19 cellular contexts compared by ENCODE assay signal in genomic region chr1:199759268-199759724, GRCh38.
A peak's percentile ranks its signal among the peaks of the same experiment; 100 is the strongest.
DNase-seq lines count a peak whose midpoint lies in the region; ATAC-seq, FAIRE-seq and TF ChIP-seq lines count a peak whose summit lies in the region.
"Had no signal": no experiment of that assay in that cellular context is flagged by ENCODE, and none has a peak within 500 bp of the region (broad histone marks: within the 10 kb centered on the region; RNA-seq: fewer than 3 reads in every experiment).

No MANE protein-coding gene starts in this region.

- no peaks in the 10 kb centered on the region for H4K20me1 ChIP-seq in H1 (replicated peaks in 1 of 2; ENCODE audit: control insufficient read depth in 1 of 2, insufficient read depth in 2 of 2, low read length in 2 of 2)

- H3K79me1 ChIP-seq in H1 (ENCODE audit: low read depth, low read length) (no peaks in the 10 kb centered on the region), mesenchymal stem cell (replicated peaks; ENCODE audit: low read length, poor library complexity, severe bottlenecking) (no peaks in the 10 kb centered on the region)

- H3K36me3 ChIP-seq in H1 (ENCODE audit: control insufficient read depth in 2 of 4, insufficient read depth in 4 of 4, low read length in 3 of 4) = no peaks in the 10 kb centered on the region
- H3K36me3 ChIP-seq in mesenchymal stem cell (ENCODE audit: control insufficient read depth in 1 of 2, insufficient read depth in 2 of 2, low read depth in 1 of 2, low read length in 2 of 2) = no peaks in the 10 kb centered on the region
- H3K36me3 ChIP-seq: heart left ventricle, SJCRH30, WERI-Rb-1 had no signal

- no peak overlapping the region for H4K8ac ChIP-seq in H1 (ENCODE audit: extremely low read depth, insufficient read depth, low read length)
- peak overlapping the region; percentile 24 for H4K8ac ChIP-seq in mesenchymal stem cell (ENCODE audit: low read length)

- H3K4me3 ChIP-seq in H1 (ENCODE audit: extremely low read depth in 1 of 4, insufficient read depth in 2 of 4, low read depth in 3 of 4, low read length in 4 of 4) (no peak overlapping the region), mesenchymal stem cell (ENCODE audit: insufficient read depth in 1 of 2, low read depth in 1 of 2, low read length in 2 of 2) (no peak overlapping the region)
- H3K4me3 ChIP-seq: heart left ventricle, SJCRH30 had no signal

- no peak overlapping the region for H3K23ac ChIP-seq in H1 (ENCODE audit: insufficient read length)
- H3K23ac ChIP-seq in mesenchymal stem cell (ENCODE audit: low read length in 2 of 2) = no peak overlapping the region

- DNase-seq in DMS53 (lab: John Stamatoyannopoulos, UW) (peak; percentile 51), LoVo (ENCODE audit: low spot score) (peak; percentile 89), H1 (ENCODE audit: low read depth in 1 of 2, low spot score in 2 of 2) (no peak), mesenchymal stem cell (peak; percentile 26), HUDEP-2 (lab: John Stamatoyannopoulos, UW; ENCODE audit: unreplicated experiment in 76 of 76) (no peak)
- DNase-seq in stimulated activated CD8-positive, alpha-beta memory T cell treated with anti-CD3 and anti-CD28 coated beads, Interleukin-4, amount 100 ng/mL, for 48 hours = no peak
- DNase-seq: activated CD8-positive, alpha-beta memory T cell treated with anti-CD3 and anti-CD28 coated beads, Interleukin-2, amount 50 U/mL, for 48 hours; dermis blood vessel endothelial cell; DMS79; H9; heart left ventricle; NCI-H1694 treated with DMSO at 0.1 percent for 48 hours; SJCRH30; stimulated activated CD4-positive, alpha-beta T cell treated with anti-CD3 and anti-CD28 coated beads, Interleukin-1b, Interleukin-23, amount 100 ng/mL, for 48 hours; WERI-Rb-1 had no signal

- no peaks in the 10 kb centered on the region for H3K79me2 ChIP-seq in H1 (ENCODE audit: control insufficient read depth in 1 of 2, insufficient read depth in 2 of 2, low read length in 2 of 2)

- POLR2A ChIA-PET in H1 (lab: Charles Lee; ENCODE audit: partially characterized antibody) = no interaction called here

- TF ChIP-seq POLR2A in H1 (IDR thresholded peaks at IDR 0.05; ENCODE audit: control extremely low read depth in 1 of 2, low read depth in 2 of 2, low read length in 2 of 2) = no peak

- no peak overlapping the region for H4K5ac ChIP-seq in H1 (ENCODE audit: insufficient read length, low read depth, low read length)

- H2BK5ac ChIP-seq in H1 (ENCODE audit: low read depth, low read length) = no peak overlapping the region
- no peak overlapping the region for H2BK5ac ChIP-seq in mesenchymal stem cell (ENCODE audit: low read depth, low read length, poor library complexity, severe bottlenecking)

- H3K4me2 ChIP-seq in H1 (ENCODE audit: insufficient read depth in 1 of 2, low read depth in 2 of 2, low read length in 2 of 2) (no peak overlapping the region), mesenchymal stem cell (ENCODE audit: low read length, poor library complexity, severe bottlenecking) (no peak overlapping the region)

- H2BK15ac ChIP-seq in H1 (ENCODE audit: low read length) (no peak overlapping the region), mesenchymal stem cell (ENCODE audit: low read depth, poor library complexity, severe bottlenecking) (no peak overlapping the region)

- H2BK12ac ChIP-seq in H1 (ENCODE audit: low read depth, low read length) = no peak overlapping the region
- no peak overlapping the region for H2BK12ac ChIP-seq in mesenchymal stem cell (ENCODE audit: low read length in 2 of 2)

- no peak for TF ChIP-seq CTCF in H1 (IDR thresholded peaks at IDR 0.05; ENCODE audit: control extremely low read depth in 1 of 3, insufficient read depth in 1 of 3, low read depth in 1 of 3, low read length in 3 of 3)

- H2AFZ ChIP-seq in H1 (ENCODE audit: low read length) = no peak overlapping the region
- no peak overlapping the region for H2AFZ ChIP-seq in mesenchymal stem cell (ENCODE audit: low read depth, low read length)

- no peak for TF ChIP-seq RAD21 in H1 (IDR thresholded peaks at IDR 0.05 in 1 of 2, conservative IDR thresholded peaks at IDR 0.05 in 1 of 2; ENCODE audit: low read depth in 2 of 2, low read length in 2 of 2)

- no peak overlapping the region for H3K27ac ChIP-seq in H1 (ENCODE audit: low read depth, low read length)
- no peak overlapping the region for H3K27ac ChIP-seq in mesenchymal stem cell (ENCODE audit: low read length, poor library complexity, severe bottlenecking)
- H3K27ac ChIP-seq: heart left ventricle, SJCRH30, WERI-Rb-1 had no signal

- no peak overlapping the region for H3K14ac ChIP-seq in H1 (ENCODE audit: insufficient read length)
- H3K14ac ChIP-seq in mesenchymal stem cell (ENCODE audit: low read length in 2 of 2) = no peak overlapping the region

- H3K4me1 ChIP-seq in H1 (replicated peaks in 1 of 4; ENCODE audit: control insufficient read depth in 3 of 4, insufficient read depth in 4 of 4, low read length in 3 of 4) (no peaks in the 10 kb centered on the region), mesenchymal stem cell (ENCODE audit: control insufficient read depth, insufficient read depth, low read depth, low read length) (no peaks in the 10 kb centered on the region)
- H3K4me1 ChIP-seq: SJCRH30 had no signal

- H3K9me3 ChIP-seq in H1 (ENCODE audit: insufficient read depth in 2 of 2, low read depth in 1 of 2, low read length in 1 of 2) = no peaks in the 10 kb centered on the region
- no peaks in the 10 kb centered on the region for H3K9me3 ChIP-seq in mesenchymal stem cell (ENCODE audit: control insufficient read depth, low read length)
- H3K9me3 ChIP-seq: SJCRH30 had no signal

- no peak overlapping the region for H2BK20ac ChIP-seq in H1 (ENCODE audit: low read length)

- no peak for ATAC-seq in HG03460 (IDR thresholded peaks at IDR 0.05; ENCODE audit: unreplicated experiment)
- ATAC-seq in GM21526 (IDR thresholded peaks at IDR 0.05; ENCODE audit: low FRiP score, unreplicated experiment) = no peak
- ATAC-seq: heart left ventricle; stimulated activated effector memory CD8-positive, alpha-beta T cell treated with anti-CD3 and anti-CD28 coated beads, Interleukin-12 subunit alpha, Interleukin-12 subunit beta, amount 100 ng/mL, for 72 hours had no signal

- H3K27me3 ChIP-seq in H1 (replicated peaks in 1 of 4; ENCODE audit: control insufficient read depth in 3 of 4, extremely low read depth in 1 of 4, insufficient read depth in 3 of 4, low read length in 3 of 4) = no peaks in the 10 kb centered on the region
- peaks cover 0 to 3% of the 10 kb centered on the region in 2 experiments for H3K27me3 ChIP-seq in mesenchymal stem cell (ENCODE audit: control insufficient read depth in 1 of 2, insufficient read depth in 1 of 2, low read length in 2 of 2)
- H3K27me3 ChIP-seq: heart left ventricle, SJCRH30 had no signal

- FAIRE-seq in H1 (lab: Jason Lieb, UNC) = no peak
- FAIRE-seq: GM19239 had no signal

- H3K18ac ChIP-seq in H1 (ENCODE audit: extremely low read depth, low read length) (no peak overlapping the region), mesenchymal stem cell (ENCODE audit: low read depth in 1 of 2, low read length in 2 of 2) (no peak overlapping the region)

- H3K23me2 ChIP-seq in H1 (ENCODE audit: low read depth, low read length) = no peaks in the 10 kb centered on the region

- H3K4ac ChIP-seq in H1 (replicated peaks; ENCODE audit: insufficient read length, low read depth, low read length) (no peak overlapping the region), mesenchymal stem cell (ENCODE audit: low read depth in 1 of 2, low read length in 2 of 2) (no peak overlapping the region)

- 72% methylated on average over 3 of the region's 3 CpGs; no CpG with 5 or more reads in 1 of the 2 experiments for WGBS in H1 (ENCODE audit: extremely low coverage in 1 of 2, insufficient coverage in 1 of 2, insufficient read length in 1 of 2, insufficient replicate concordance in 2 of 2, low coverage in 1 of 2, low lambda C conversion rate in 2 of 2, missing lambda C conversion rate in 1 of 2), 2 experiments
- WGBS in mesenchymal stem cell = 58% methylated on average over 3 of the region's 3 CpGs

- H3K9ac ChIP-seq in H1 (replicated peaks in 1 of 4; ENCODE audit: extremely low read depth in 1 of 4, low read depth in 3 of 4, low read length in 3 of 4) (no peak overlapping the region), mesenchymal stem cell (ENCODE audit: low read length) (no peak overlapping the region)

- CTCF ChIA-PET in H1 (lab: Charles Lee; ENCODE audit: partially characterized antibody) = interaction anchor here (0.9 kb wide), 1 partner anchor 9 kb away, joined by 3 read pairs; no protein-coding TSS in a partner anchor

- no peak for TF ChIP-seq EP300 in H1 (IDR thresholded peaks at IDR 0.05; ENCODE audit: borderline replicate concordance in 1 of 2, low read depth in 2 of 2, low read length in 2 of 2)

- H2AK5ac ChIP-seq in H1 (ENCODE audit: low read depth, low read length) = no peak overlapping the region
- H2AK5ac ChIP-seq in mesenchymal stem cell (ENCODE audit: low read length, severe bottlenecking) = no peak overlapping the region

- no peak overlapping the region for H3K56ac ChIP-seq in H1 (replicated peaks; ENCODE audit: insufficient read length, low read depth, low read length)

- H2BK120ac ChIP-seq in H1 (replicated peaks; ENCODE audit: low read depth, low read length) (no peak overlapping the region), mesenchymal stem cell (ENCODE audit: low read depth, low read length) (no peak overlapping the region)

- H4K91ac ChIP-seq in H1 (replicated peaks; ENCODE audit: insufficient read length, low read length) = no peak overlapping the region
- H4K91ac ChIP-seq in mesenchymal stem cell (ENCODE audit: low read length) = no peak overlapping the region

TF ChIP-seq in H1, 55 proteins besides CTCF, POLR2A, EP300 and RAD21 (continues in another document):
- TF ChIP-seq ZNF274 (IDR thresholded peaks at IDR 0.05; ENCODE audit: borderline replicate concordance, extremely low read depth, low read length) = no peak
- TF ChIP-seq BACH1 (IDR thresholded peaks at IDR 0.05; ENCODE audit: low read length) = no peak
- TF ChIP-seq YY1 (IDR thresholded peaks at IDR 0.05; ENCODE audit: low read depth, low read length) = no peak
- no peak for TF ChIP-seq SAP30 (IDR thresholded peaks at IDR 0.05; ENCODE audit: insufficient read depth, insufficient replicate concordance, low read length)

Comparison
In these comparisons a context has a peak if more than half of its experiments do, and no peak if none do; other contexts are left out.
1. DNase-seq: peak in DMS53 (single experiment), LoVo (single experiment) and mesenchymal stem cell (single experiment); none in H1 (0 of 2), HUDEP-2 (0 of 76) and stimulated activated CD8-positive, alpha-beta memory T cell treated with anti-CD3 and anti-CD28 coated beads, Interleukin-4, amount 100 ng/mL, for 48 hours (single experiment).